In genomic region chr9:92764988-92765936, GRCh38 we compare ENCODE assay signal across 1 cellular context.
A peak's percentile ranks its signal among the peaks of the same experiment; 100 is the strongest.
TF ChIP-seq lines count a peak whose summit lies in the region.

No MANE protein-coding gene starts in this region.

TF ChIP-seq in HepG2, 621 proteins besides CTCF, POLR2A, EP300 and RAD21 (continued from another document and continues in another):
- TF ChIP-seq ZNF562 (CRISPR knock-in tag; IDR thresholded peaks at IDR 0.05; ENCODE audit: borderline replicate concordance) (no peak), ZC3H4 (CRISPR knock-in tag; IDR thresholded peaks at IDR 0.05; ENCODE audit: borderline replicate concordance) (no peak; the same call in 1 of the 2 replicates), ZBTB26 (CRISPR knock-in tag; IDR thresholded peaks at IDR 0.05; ENCODE audit: borderline replicate concordance) (no peak), ZNF572 (CRISPR knock-in tag; IDR thresholded peaks at IDR 0.05) (0 out of 2 replicates have a peak, but pooled peaks have one; percentile 38), NAIF1 (CRISPR knock-in tag; IDR thresholded peaks at IDR 0.05; ENCODE audit: borderline replicate concordance) (no peak), ZNF629 (CRISPR knock-in tag; conservative IDR thresholded peaks at IDR 0.05) (peak; percentile 24; the same call in 1 of the 2 replicates), ZFX (CRISPR knock-in tag; IDR thresholded peaks at IDR 0.05; ENCODE audit: low read depth) (peak; percentile 93), MBNL3 (CRISPR knock-in tag; conservative IDR thresholded peaks at IDR 0.05) (no peak), SAFB2 (CRISPR knock-in tag; IDR thresholded peaks at IDR 0.05; ENCODE audit: borderline replicate concordance, low read depth) (no peak), TOE1 (CRISPR knock-in tag; IDR thresholded peaks at IDR 0.05) (0 out of 2 replicates have a peak, but pooled peaks have one; percentile 47), XBP1 (CRISPR knock-in tag; IDR thresholded peaks at IDR 0.05) (no peak), ZNF670 (CRISPR knock-in tag; IDR thresholded peaks at IDR 0.05; ENCODE audit: borderline replicate concordance) (peak; percentile 59; the same call in 1 of the 2 replicates), ZNF891 (CRISPR knock-in tag; IDR thresholded peaks at IDR 0.05) (peak; percentile 73; the same call in 1 of the 2 replicates), ZIK1 (CRISPR knock-in tag; IDR thresholded peaks at IDR 0.05; ENCODE audit: borderline replicate concordance, low read depth) (no peak), ZNF337 (CRISPR knock-in tag; IDR thresholded peaks at IDR 0.05; ENCODE audit: borderline replicate concordance, low read depth) (0 out of 2 replicates have a peak, but pooled peaks have one; percentile 28), GTF3A (CRISPR knock-in tag; conservative IDR thresholded peaks at IDR 0.05) (no peak), SP1 (IDR thresholded peaks at IDR 0.05) (no peak), SP1 (CRISPR knock-in tag; IDR thresholded peaks at IDR 0.05) (peak; percentile 94), MATR3 (CRISPR knock-in tag; IDR thresholded peaks at IDR 0.05) (0 out of 2 replicates have a peak, but pooled peaks have one; percentile 35), RARA (CRISPR knock-in tag; IDR thresholded peaks at IDR 0.05) (0 out of 2 replicates have a peak, but pooled peaks have one; percentile 3), ZNF460 (CRISPR knock-in tag; IDR thresholded peaks at IDR 0.05; ENCODE audit: borderline replicate concordance) (no peak), ATF1 (CRISPR knock-in tag; IDR thresholded peaks at IDR 0.05) (peak; percentile 91), TERF1 (CRISPR knock-in tag; IDR thresholded peaks at IDR 0.05) (no peak), ZNF740 (CRISPR knock-in tag; IDR thresholded peaks at IDR 0.05) (no peak), ZNF383 (CRISPR knock-in tag; IDR thresholded peaks at IDR 0.05; ENCODE audit: borderline replicate concordance) (no peak), NFRKB (IDR thresholded peaks at IDR 0.05) (no peak), NCOA5 (CRISPR knock-in tag; IDR thresholded peaks at IDR 0.05) (no peak), ZNF230 (CRISPR knock-in tag; IDR thresholded peaks at IDR 0.05) (0 out of 2 replicates have a peak, but pooled peaks have one; percentile 53), ZNF281 (CRISPR knock-in tag; IDR thresholded peaks at IDR 0.05; ENCODE audit: borderline replicate concordance) (no peak), RFXANK (CRISPR knock-in tag; IDR thresholded peaks at IDR 0.05) (no peak; the same call in 1 of the 2 replicates), THAP9 (CRISPR knock-in tag; IDR thresholded peaks at IDR 0.05; ENCODE audit: borderline replicate concordance) (peak; percentile 66; the same call in 1 of the 2 replicates), SNAI1 (CRISPR knock-in tag; IDR thresholded peaks at IDR 0.05; ENCODE audit: borderline replicate concordance) (no peak), NCOA2 (CRISPR knock-in tag; IDR thresholded peaks at IDR 0.05) (no peak), ZMYM4 (CRISPR knock-in tag; IDR thresholded peaks at IDR 0.05) (peak; percentile 47; the same call in 1 of the 2 replicates), ZNF367 (CRISPR knock-in tag; IDR thresholded peaks at IDR 0.05; ENCODE audit: borderline replicate concordance) (no peak), SAP130 (CRISPR knock-in tag; IDR thresholded peaks at IDR 0.05; ENCODE audit: low read depth) (peak; percentile 81), ZNF720 (CRISPR knock-in tag; IDR thresholded peaks at IDR 0.05) (no peak), NR2F2 (IDR thresholded peaks at IDR 0.05; ENCODE audit: borderline replicate concordance, low read depth) (no peak), MTF2 (CRISPR knock-in tag; IDR thresholded peaks at IDR 0.05; ENCODE audit: borderline replicate concordance) (no peak), HOXA5 (CRISPR knock-in tag; IDR thresholded peaks at IDR 0.05) (peak; percentile 43; the same call in 1 of the 2 replicates), NFKB2 (CRISPR knock-in tag; IDR thresholded peaks at IDR 0.05; ENCODE audit: borderline replicate concordance) (no peak), HDAC2 (CRISPR knock-in tag; IDR thresholded peaks at IDR 0.05) (no peak), ZNF547 (CRISPR knock-in tag; IDR thresholded peaks at IDR 0.05) (peak; percentile 60), TCF7 (IDR thresholded peaks at IDR 0.05; ENCODE audit: low read depth) (no peak)
- TF ChIP-seq, protein P1, sequence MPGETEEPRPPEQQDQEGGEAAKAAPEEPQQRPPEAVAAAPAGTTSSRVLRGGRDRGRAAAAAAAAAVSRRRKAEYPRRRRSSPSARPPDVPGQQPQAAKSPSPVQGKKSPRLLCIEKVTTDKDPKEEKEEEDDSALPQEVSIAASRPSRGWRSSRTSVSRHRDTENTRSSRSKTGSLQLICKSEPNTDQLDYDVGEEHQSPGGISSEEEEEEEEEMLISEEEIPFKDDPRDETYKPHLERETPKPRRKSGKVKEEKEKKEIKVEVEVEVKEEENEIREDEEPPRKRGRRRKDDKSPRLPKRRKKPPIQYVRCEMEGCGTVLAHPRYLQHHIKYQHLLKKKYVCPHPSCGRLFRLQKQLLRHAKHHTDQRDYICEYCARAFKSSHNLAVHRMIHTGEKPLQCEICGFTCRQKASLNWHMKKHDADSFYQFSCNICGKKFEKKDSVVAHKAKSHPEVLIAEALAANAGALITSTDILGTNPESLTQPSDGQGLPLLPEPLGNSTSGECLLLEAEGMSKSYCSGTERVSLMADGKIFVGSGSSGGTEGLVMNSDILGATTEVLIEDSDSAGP (CRISPR knock-in tag; IDR thresholded peaks at IDR 0.05; ENCODE audit: borderline replicate concordance): peak; percentile 93; the same call in 1 of the 2 replicates
- TF ChIP-seq, protein P2, sequence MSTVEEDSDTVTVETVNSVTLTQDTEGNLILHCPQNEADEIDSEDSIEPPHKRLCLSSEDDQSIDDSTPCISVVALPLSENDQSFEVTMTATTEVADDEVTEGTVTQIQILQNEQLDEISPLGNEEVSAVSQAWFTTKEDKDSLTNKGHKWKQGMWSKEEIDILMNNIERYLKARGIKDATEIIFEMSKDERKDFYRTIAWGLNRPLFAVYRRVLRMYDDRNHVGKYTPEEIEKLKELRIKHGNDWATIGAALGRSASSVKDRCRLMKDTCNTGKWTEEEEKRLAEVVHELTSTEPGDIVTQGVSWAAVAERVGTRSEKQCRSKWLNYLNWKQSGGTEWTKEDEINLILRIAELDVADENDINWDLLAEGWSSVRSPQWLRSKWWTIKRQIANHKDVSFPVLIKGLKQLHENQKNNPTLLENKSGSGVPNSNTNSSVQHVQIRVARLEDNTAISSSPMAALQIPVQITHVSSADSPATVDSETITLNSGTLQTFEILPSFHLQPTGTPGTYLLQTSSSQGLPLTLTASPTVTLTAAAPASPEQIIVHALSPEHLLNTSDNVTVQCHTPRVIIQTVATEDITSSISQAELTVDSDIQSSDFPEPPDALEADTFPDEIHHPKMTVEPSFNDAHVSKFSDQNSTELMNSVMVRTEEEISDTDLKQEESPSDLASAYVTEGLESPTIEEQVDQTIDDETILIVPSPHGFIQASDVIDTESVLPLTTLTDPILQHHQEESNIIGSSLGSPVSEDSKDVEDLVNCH (CRISPR knock-in tag; IDR thresholded peaks at IDR 0.05): no peak
- TF ChIP-seq, protein P3, sequence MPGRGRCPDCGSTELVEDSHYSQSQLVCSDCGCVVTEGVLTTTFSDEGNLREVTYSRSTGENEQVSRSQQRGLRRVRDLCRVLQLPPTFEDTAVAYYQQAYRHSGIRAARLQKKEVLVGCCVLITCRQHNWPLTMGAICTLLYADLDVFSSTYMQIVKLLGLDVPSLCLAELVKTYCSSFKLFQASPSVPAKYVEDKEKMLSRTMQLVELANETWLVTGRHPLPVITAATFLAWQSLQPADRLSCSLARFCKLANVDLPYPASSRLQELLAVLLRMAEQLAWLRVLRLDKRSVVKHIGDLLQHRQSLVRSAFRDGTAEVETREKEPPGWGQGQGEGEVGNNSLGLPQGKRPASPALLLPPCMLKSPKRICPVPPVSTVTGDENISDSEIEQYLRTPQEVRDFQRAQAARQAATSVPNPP (CRISPR knock-in tag; IDR thresholded peaks at IDR 0.05): peak; percentile 76
- TF ChIP-seq, protein P4, sequence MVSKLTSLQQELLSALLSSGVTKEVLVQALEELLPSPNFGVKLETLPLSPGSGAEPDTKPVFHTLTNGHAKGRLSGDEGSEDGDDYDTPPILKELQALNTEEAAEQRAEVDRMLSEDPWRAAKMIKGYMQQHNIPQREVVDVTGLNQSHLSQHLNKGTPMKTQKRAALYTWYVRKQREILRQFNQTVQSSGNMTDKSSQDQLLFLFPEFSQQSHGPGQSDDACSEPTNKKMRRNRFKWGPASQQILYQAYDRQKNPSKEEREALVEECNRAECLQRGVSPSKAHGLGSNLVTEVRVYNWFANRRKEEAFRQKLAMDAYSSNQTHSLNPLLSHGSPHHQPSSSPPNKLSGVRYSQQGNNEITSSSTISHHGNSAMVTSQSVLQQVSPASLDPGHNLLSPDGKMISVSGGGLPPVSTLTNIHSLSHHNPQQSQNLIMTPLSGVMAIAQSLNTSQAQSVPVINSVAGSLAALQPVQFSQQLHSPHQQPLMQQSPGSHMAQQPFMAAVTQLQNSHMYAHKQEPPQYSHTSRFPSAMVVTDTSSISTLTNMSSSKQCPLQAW (CRISPR knock-in tag; IDR thresholded peaks at IDR 0.05): 0 out of 2 replicates have a peak, but pooled peaks have one; percentile 43
- TF ChIP-seq, protein P5, sequence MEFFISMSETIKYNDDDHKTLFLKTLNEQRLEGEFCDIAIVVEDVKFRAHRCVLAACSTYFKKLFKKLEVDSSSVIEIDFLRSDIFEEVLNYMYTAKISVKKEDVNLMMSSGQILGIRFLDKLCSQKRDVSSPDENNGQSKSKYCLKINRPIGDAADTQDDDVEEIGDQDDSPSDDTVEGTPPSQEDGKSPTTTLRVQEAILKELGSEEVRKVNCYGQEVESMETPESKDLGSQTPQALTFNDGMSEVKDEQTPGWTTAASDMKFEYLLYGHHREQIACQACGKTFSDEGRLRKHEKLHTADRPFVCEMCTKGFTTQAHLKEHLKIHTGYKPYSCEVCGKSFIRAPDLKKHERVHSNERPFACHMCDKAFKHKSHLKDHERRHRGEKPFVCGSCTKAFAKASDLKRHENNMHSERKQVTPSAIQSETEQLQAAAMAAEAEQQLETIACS (CRISPR knock-in tag; IDR thresholded peaks at IDR 0.05): peak; percentile 41; the same call in 1 of the 2 replicates
